In genomic region chr10:3095373-3096139, GRCh38 we compare ENCODE assay signal across 7 cellular contexts. TPM values are rescaled to one million over a fixed set of nuclear protein-coding genes. Genes with fewer than 3 reads are reported as not detected.
DNase-seq lines count a peak whose midpoint lies in the region; ATAC-seq, FAIRE-seq and TF ChIP-seq lines count a peak whose summit lies in the region.

No MANE protein-coding gene starts in this region.

- no peaks in the 10 kb centered on the region for H3K27me3 ChIP-seq in endothelial cell of umbilical vein (ENCODE audit: control insufficient read depth in 2 of 2, insufficient read depth in 2 of 2, low read length in 2 of 2)

- H4K20me1 ChIP-seq in endothelial cell of umbilical vein (replicated peaks; ENCODE audit: control insufficient read depth, extremely low read depth, insufficient read depth, low read length), result no peaks in the 10 kb centered on the region

- peak overlapping the region in 1 of 3 experiments; percentile 43 for H3K4me3 ChIP-seq in endothelial cell of umbilical vein (replicated peaks in 1 of 3; ENCODE audit: insufficient read depth in 1 of 3, low read depth in 1 of 3, low read length in 3 of 3)

- H3K9me3 ChIP-seq in endothelial cell of umbilical vein (replicated peaks; ENCODE audit: control insufficient read depth, insufficient read depth, low read length), result no peaks in the 10 kb centered on the region

- H3K9me3 Mint-ChIP-seq in natural killer cell, result no peaks in the 10 kb centered on the region

- peaks cover 53 to 60% of the 10 kb centered on the region in 2 donors for H3K4me1 Mint-ChIP-seq in natural killer cell

- CTCF ChIA-PET in endothelial cell of umbilical vein (lab: Charles Lee), result interaction anchor here (0.8 to 2.1 kb wide), 6 partner anchors 14 to 167 kb away, joined by 3 to 7 read pairs (median 6); no protein-coding TSS in a partner anchor

- TF ChIP-seq CTCF in endothelial cell of umbilical vein (IDR thresholded peaks at IDR 0.05; ENCODE audit: extremely low read depth in 1 of 2, insufficient read depth in 1 of 2, low read depth in 1 of 2, low read length in 2 of 2) (no peak), natural killer cell (IDR thresholded peaks at IDR 0.05) (no peak)

- H3K4me2 ChIP-seq in endothelial cell of umbilical vein (ENCODE audit: insufficient read depth, low read length), result peak overlapping the region; percentile 88

- H3K4me1 ChIP-seq in endothelial cell of umbilical vein (ENCODE audit: control insufficient read depth, extremely low read depth, insufficient read depth, low read length), result peaks cover 65% of the 10 kb centered on the region

- peak overlapping the region; percentile 79 for H3K4me3 Mint-ChIP-seq in natural killer cell

- peak; percentile 69 for TF ChIP-seq POLR2A in endothelial cell of umbilical vein (IDR thresholded peaks at IDR 0.05; ENCODE audit: low read depth, low read length)

- no peaks in the 10 kb centered on the region for H3K9me1 ChIP-seq in endothelial cell of umbilical vein (replicated peaks; ENCODE audit: control insufficient read depth, extremely low read depth, insufficient read depth, low read length)

- no peak overlapping the region for H2AFZ ChIP-seq in endothelial cell of umbilical vein (ENCODE audit: low read depth, low read length)

- no peaks in the 10 kb centered on the region for H3K27me3 Mint-ChIP-seq in natural killer cell (ENCODE audit: low read depth in 2 of 2)

- dilution Hi-C loops in endothelial cell of umbilical vein (cut with MboI; ENCODE audit: extremely low pct_ligation_motif_present, low sequenced_read_pairs), result no loop called here

- peak; percentile 94 for FAIRE-seq in endothelial cell of umbilical vein (lab: Jason Lieb, UNC)

- ATAC-seq in GM19023 (IDR thresholded peaks at IDR 0.05; ENCODE audit: unreplicated experiment) (peak; percentile 68), natural killer cell (peak; percentile 69 to 83 (median 73))

- H3K9ac ChIP-seq in endothelial cell of umbilical vein (replicated peaks; ENCODE audit: extremely low read depth, insufficient read depth, low read length), result peak overlapping the region; percentile 96

- DNase-seq in HT1080 (ENCODE audit: low read depth) (peak; percentile 98), endothelial cell of umbilical vein (ENCODE audit: low read depth, low spot score) (peak; percentile 98), natural killer cell (peak; percentile 41), NCI-H1092 treated with DMSO at 0.1 percent for 48 hours (lab: John Stamatoyannopoulos, UW) (no peak)
- peak; percentile 63 for DNase-seq in activated CD4-positive, alpha-beta T cell treated with anti-CD3 and anti-CD28 coated beads for 4 hours

- H3K79me2 ChIP-seq in endothelial cell of umbilical vein (ENCODE audit: control insufficient read depth, insufficient read depth, low read length), result peaks cover 73% of the 10 kb centered on the region

- POLR2A ChIA-PET in endothelial cell of umbilical vein (lab: Charles Lee), result interaction anchor here (0.6 to 1.7 kb wide), 5 partner anchors 14 to 170 kb away, joined by 3 to 10 read pairs (median 4); no protein-coding TSS in a partner anchor

- H3K36me3 Mint-ChIP-seq in natural killer cell, result no peaks in the 10 kb centered on the region

- H3K27ac Mint-ChIP-seq in natural killer cell, result peak overlapping the region; percentile 82 to 88

- H3K27ac ChIP-seq in endothelial cell of umbilical vein (ENCODE audit: insufficient read depth, low read depth, low read length) (peak overlapping the region; percentile 100), temporal lobe (ENCODE audit: low read depth, low read length) (peak overlapping the region; percentile 30)

- intact Hi-C loops in endothelial cell of umbilical vein (cut with micrococcal nuclease), result loop anchor here (1.0 to 10.0 kb wide), 5 partner anchors 8 to 1679 kb away; no protein-coding TSS in a partner anchor
- intact Hi-C loops in natural killer cell (cut with micrococcal nuclease), result loop anchor here (2.0 kb wide), 1 partner anchor 27 kb away; no protein-coding TSS in a partner anchor

- TSS peak; percentile 26 for BruUV-seq in endothelial cell of umbilical vein (replicated peaks; lab: Mats Ljungman, UMichigan)

- peaks cover 10 to 16% of the 10 kb centered on the region in 2 experiments for H3K36me3 ChIP-seq in endothelial cell of umbilical vein (ENCODE audit: control insufficient read depth in 2 of 2, extremely low read depth in 1 of 2, insufficient read depth in 2 of 2, low read length in 2 of 2)

TF ChIP-seq in endothelial cell of umbilical vein, 7 proteins besides CTCF, POLR2A, EP300 and RAD21:
- TF ChIP-seq MAX (IDR thresholded peaks at IDR 0.05; ENCODE audit: insufficient read depth, insufficient read length), result no peak
- TF ChIP-seq GATA2 (IDR thresholded peaks at IDR 0.05; ENCODE audit: insufficient read depth, insufficient read length, low read depth, low read length), result peak; percentile 83
- peak; percentile 98 for TF ChIP-seq FOS (IDR thresholded peaks at IDR 0.05; ENCODE audit: borderline replicate concordance, insufficient read depth, low read length)
- TF ChIP-seq POLR2AphosphoS5 (IDR thresholded peaks at IDR 0.05; ENCODE audit: insufficient read depth, low read depth, low read length), result peak; percentile 85
- peak; percentile 91 for TF ChIP-seq JUN (IDR thresholded peaks at IDR 0.05; ENCODE audit: borderline replicate concordance, insufficient read depth, insufficient read length, low read depth)
- TF ChIP-seq EZH2 (IDR thresholded peaks at IDR 0.05; ENCODE audit: borderline replicate concordance, low read depth, low read length, severe bottlenecking), result no peak
- no peak for TF ChIP-seq MYC (IDR thresholded peaks at IDR 0.05; ENCODE audit: low read depth, low read length)

RNA-seq across cellular contexts. Expression of gene PFKP, which starts 28.2 kb away (rescaled TPM):
- 247 and 265 TPM in 2 replicates for total RNA-seq in HT1080 (2014; rRNA removed; shearing (Covaris generic))
- polyA plus RNA-seq in HT1080 (2015; cell fraction: cytosol; rRNA removed), result 236 and 244 TPM in 2 replicates
- 376 and 387 TPM in 2 replicates for polyA plus RNA-seq in HT1080 (2015; cell fraction: nucleus; rRNA removed)
- total RNA-seq in endothelial cell of umbilical vein (359 and 360 TPM in 2 replicates), natural killer cell (10 to 100 TPM; 43.9 to 62.4 (median 47.4) TPM), temporal lobe (74.5 TPM)
- polyA plus RNA-seq in endothelial cell of umbilical vein, result 185 and 199 TPM in 2 replicates
- polyA plus RNA-seq in endothelial cell of umbilical vein (2011; cell fraction: cytosol; rRNA removed), result 217 and 218 TPM in 2 replicates
- 292 and 301 TPM in 2 replicates for polyA plus RNA-seq in endothelial cell of umbilical vein (2011; cell fraction: nucleus; rRNA removed)
- polyA plus RNA-seq in endothelial cell of umbilical vein (2012), result 370 TPM in 2 replicates
- polyA minus RNA-seq in endothelial cell of umbilical vein, result 153 and 184 TPM in 2 replicates
- 59.9 TPM for polyA minus RNA-seq in endothelial cell of umbilical vein (2011; cell fraction: cytosol; rRNA and poly(A)+ RNA removed)
- polyA minus RNA-seq in endothelial cell of umbilical vein (2011; cell fraction: nucleus; rRNA and poly(A)+ RNA removed), result 90.1 and 121 TPM in 2 replicates
